ENCODE assay signal across 1 cellular context in the genomic region with DNA sequence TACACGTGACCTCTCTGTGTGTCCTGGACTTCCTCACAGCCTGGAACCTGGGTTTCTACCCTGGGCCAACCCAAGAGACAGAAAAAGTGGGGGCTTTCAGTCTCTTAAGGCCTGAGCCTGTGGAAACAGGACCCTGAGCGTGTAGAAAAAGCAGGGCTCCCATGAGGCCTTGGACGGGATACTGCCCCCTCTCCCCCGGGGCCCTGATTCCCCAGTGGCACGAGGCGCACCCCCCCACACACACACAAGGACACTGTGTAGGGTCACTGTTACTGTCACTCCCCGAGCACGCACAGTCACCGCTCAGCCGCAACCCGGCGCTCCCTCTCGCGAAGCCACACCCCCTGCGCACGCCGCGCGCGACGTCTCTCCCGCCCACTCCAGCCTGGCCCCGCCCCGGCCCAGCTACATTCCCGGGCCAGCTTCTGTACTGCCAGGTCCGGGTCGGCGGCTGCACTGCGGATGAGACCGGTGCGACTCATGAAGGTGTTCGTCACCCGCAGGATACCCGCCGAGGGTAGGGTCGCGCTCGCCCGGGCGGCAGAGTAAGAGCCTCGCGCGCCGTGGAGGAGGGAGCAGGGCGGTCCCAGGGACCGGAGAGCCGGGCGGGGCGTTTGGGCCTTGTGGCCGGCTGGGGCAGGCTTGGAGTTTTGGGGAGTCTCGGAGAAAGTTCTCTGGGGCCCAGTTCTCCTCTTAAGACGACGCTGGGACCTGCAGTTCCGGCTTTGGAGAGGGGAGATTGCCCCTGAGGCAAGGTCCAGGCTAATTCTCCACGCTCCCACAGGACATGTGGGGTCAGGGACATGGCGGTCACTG.
TF ChIP-seq lines count a peak whose summit lies in the region.

GRHPR (plus strand) TSS at position 408 of the 816 bp plus-strand sequence; CDS start at position 463, 55 bp downstream.

TF ChIP-seq in HepG2, 621 proteins besides CTCF, POLR2A, EP300 and RAD21 (continued from another document and continues in another):
- TF ChIP-seq, protein P1, sequence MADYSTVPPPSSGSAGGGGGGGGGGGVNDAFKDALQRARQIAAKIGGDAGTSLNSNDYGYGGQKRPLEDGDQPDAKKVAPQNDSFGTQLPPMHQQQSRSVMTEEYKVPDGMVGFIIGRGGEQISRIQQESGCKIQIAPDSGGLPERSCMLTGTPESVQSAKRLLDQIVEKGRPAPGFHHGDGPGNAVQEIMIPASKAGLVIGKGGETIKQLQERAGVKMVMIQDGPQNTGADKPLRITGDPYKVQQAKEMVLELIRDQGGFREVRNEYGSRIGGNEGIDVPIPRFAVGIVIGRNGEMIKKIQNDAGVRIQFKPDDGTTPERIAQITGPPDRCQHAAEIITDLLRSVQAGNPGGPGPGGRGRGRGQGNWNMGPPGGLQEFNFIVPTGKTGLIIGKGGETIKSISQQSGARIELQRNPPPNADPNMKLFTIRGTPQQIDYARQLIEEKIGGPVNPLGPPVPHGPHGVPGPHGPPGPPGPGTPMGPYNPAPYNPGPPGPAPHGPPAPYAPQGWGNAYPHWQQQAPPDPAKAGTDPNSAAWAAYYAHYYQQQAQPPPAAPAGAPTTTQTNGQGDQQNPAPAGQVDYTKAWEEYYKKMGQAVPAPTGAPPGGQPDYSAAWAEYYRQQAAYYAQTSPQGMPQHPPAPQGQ (CRISPR knock-in tag; IDR thresholded peaks at IDR 0.05; ENCODE audit: borderline replicate concordance): no peak
- TF ChIP-seq MIXL1 (CRISPR knock-in tag; IDR thresholded peaks at IDR 0.05) (peak; percentile 12; the same call in 1 of the 2 replicates), ZNF7 (CRISPR knock-in tag; IDR thresholded peaks at IDR 0.05) (no peak), ZNF629 (CRISPR knock-in tag; conservative IDR thresholded peaks at IDR 0.05) (no peak; the same call in 1 of the 2 replicates), GABPA (IDR thresholded peaks at IDR 0.05; ENCODE audit: low read depth, low read length) (no peak), GABPA (CRISPR knock-in tag; IDR thresholded peaks at IDR 0.05; ENCODE audit: low read depth) (no peak; the same call in 1 of the 2 replicates), ZBTB42 (CRISPR knock-in tag; IDR thresholded peaks at IDR 0.05) (peak; percentile 57; the same call in 1 of the 2 replicates), TBP (CRISPR knock-in tag; IDR thresholded peaks at IDR 0.05) (no peak), GATAD1 (CRISPR knock-in tag; IDR thresholded peaks at IDR 0.05) (peak; percentile 72; the same call in 1 of the 2 replicates), ZBTB2 (CRISPR knock-in tag; IDR thresholded peaks at IDR 0.05; ENCODE audit: low read depth) (no peak), FOSL2 (CRISPR knock-in tag; IDR thresholded peaks at IDR 0.05) (peak; percentile 53; the same call in 1 of the 2 replicates), ZNF275 (CRISPR knock-in tag; IDR thresholded peaks at IDR 0.05; ENCODE audit: borderline replicate concordance) (peak; percentile 77; the same call in 1 of the 2 replicates), AGO2 (optimal IDR thresholded peaks at IDR 0.05; ENCODE audit: low read depth, low read length) (peak; percentile 68), NPAS2 (CRISPR knock-in tag; IDR thresholded peaks at IDR 0.05; ENCODE audit: borderline replicate concordance) (no peak), ZNF138 (CRISPR knock-in tag; IDR thresholded peaks at IDR 0.05; ENCODE audit: low read depth) (peak; percentile 32; the same call in 1 of the 2 replicates), ZBTB43 (CRISPR knock-in tag; conservative IDR thresholded peaks at IDR 0.05) (no peak; the same call in 1 of the 2 replicates), ZNF703 (CRISPR knock-in tag; IDR thresholded peaks at IDR 0.05; ENCODE audit: borderline replicate concordance) (no peak), JUNB (CRISPR knock-in tag; IDR thresholded peaks at IDR 0.05; ENCODE audit: borderline replicate concordance) (no peak), REST (IDR thresholded peaks at IDR 0.05; ENCODE audit: borderline replicate concordance in 1 of 2, low read depth in 1 of 2, low read length in 2 of 2) (peak in 1 of 2 experiments; percentile 35; a peak in 1 of 4 replicates), MED8 (CRISPR knock-in tag; IDR thresholded peaks at IDR 0.05; ENCODE audit: insufficient replicate concordance) (peak; percentile 76), ZNF737 (CRISPR knock-in tag; IDR thresholded peaks at IDR 0.05; ENCODE audit: borderline replicate concordance) (no peak), PAF1 (CRISPR knock-in tag; IDR thresholded peaks at IDR 0.05) (no peak), ZSCAN21 (CRISPR knock-in tag; IDR thresholded peaks at IDR 0.05; ENCODE audit: borderline replicate concordance) (peak; percentile 84), NR1H2 (CRISPR knock-in tag; IDR thresholded peaks at IDR 0.05; ENCODE audit: borderline replicate concordance, low read depth) (peak; percentile 39; the same call in 1 of the 2 replicates), TAF1 (CRISPR knock-in tag; IDR thresholded peaks at IDR 0.05) (peak; percentile 96), ZNF367 (CRISPR knock-in tag; IDR thresholded peaks at IDR 0.05; ENCODE audit: borderline replicate concordance) (no peak), ZBED4 (CRISPR knock-in tag; IDR thresholded peaks at IDR 0.05; ENCODE audit: borderline replicate concordance) (peak; percentile 100), NONO (IDR thresholded peaks at IDR 0.05) (no peak), NONO (CRISPR knock-in tag; conservative IDR thresholded peaks at IDR 0.05) (peak; percentile 76; the same call in 1 of the 2 replicates), TSC22D2 (CRISPR knock-in tag; IDR thresholded peaks at IDR 0.05; ENCODE audit: borderline replicate concordance) (no peak), RXRB (CRISPR knock-in tag; IDR thresholded peaks at IDR 0.05; ENCODE audit: borderline replicate concordance) (peak; percentile 18; the same call in 1 of the 2 replicates)
- TF ChIP-seq, protein P2, sequence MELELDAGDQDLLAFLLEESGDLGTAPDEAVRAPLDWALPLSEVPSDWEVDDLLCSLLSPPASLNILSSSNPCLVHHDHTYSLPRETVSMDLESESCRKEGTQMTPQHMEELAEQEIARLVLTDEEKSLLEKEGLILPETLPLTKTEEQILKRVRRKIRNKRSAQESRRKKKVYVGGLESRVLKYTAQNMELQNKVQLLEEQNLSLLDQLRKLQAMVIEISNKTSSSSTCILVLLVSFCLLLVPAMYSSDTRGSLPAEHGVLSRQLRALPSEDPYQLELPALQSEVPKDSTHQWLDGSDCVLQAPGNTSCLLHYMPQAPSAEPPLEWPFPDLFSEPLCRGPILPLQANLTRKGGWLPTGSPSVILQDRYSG (CRISPR knock-in tag; IDR thresholded peaks at IDR 0.05): no peak; the same call in 1 of the 2 replicates
